ENCODE assay signal across 8 cellular contexts in genomic region chr17:63774982-63775290, GRCh38. TPM values are rescaled to one million over a fixed set of nuclear protein-coding genes. Genes with fewer than 3 reads are reported as not detected.
DNase-seq lines count a peak whose midpoint lies in the region; ATAC-seq and TF ChIP-seq lines count a peak whose summit lies in the region.

No MANE protein-coding gene starts in this region.

- H3K27me3 Mint-ChIP-seq in CD8-positive, alpha-beta T cell (ENCODE audit: low read depth): no peaks in the 10 kb centered on the region

- no peaks in the 10 kb centered on the region for H3K36me3 ChIP-seq in CD8-positive, alpha-beta T cell (ENCODE audit: insufficient read depth, low read length)
- H3K36me3 ChIP-seq in mucosa of stomach (ENCODE audit: control insufficient read depth, insufficient read depth, low read length): no peaks in the 10 kb centered on the region

- DNase-seq in CD8-positive, alpha-beta T cell: no peak
- DNase-seq in LNCaP clone FGC (ENCODE audit: low read depth): no peak
- DNase-seq in cardiac fibroblast (ENCODE audit: low read depth in 2 of 2): peak; percentile 20 to 30
- no peak for DNase-seq in NCI-H1417 (lab: John Stamatoyannopoulos, UW)
- no peak for DNase-seq in islet precursor cell
- DNase-seq in NCI-H2107 (lab: John Stamatoyannopoulos, UW): no peak

- no peaks in the 10 kb centered on the region for H3K27me3 ChIP-seq in CD8-positive, alpha-beta T cell (ENCODE audit: insufficient read depth, low read length)
- H3K27me3 ChIP-seq in mucosa of stomach (ENCODE audit: control insufficient read depth, insufficient read depth, low read length): no peaks in the 10 kb centered on the region

- ATAC-seq in CD8-positive, alpha-beta T cell: no peak
- ATAC-seq in GM21390 (IDR thresholded peaks at IDR 0.05; ENCODE audit: unreplicated experiment): no peak

- peaks cover 64% of the 10 kb centered on the region for H3K4me1 Mint-ChIP-seq in CD8-positive, alpha-beta T cell (ENCODE audit: low read depth)

- H3K36me3 Mint-ChIP-seq in CD8-positive, alpha-beta T cell: peaks cover 46% of the 10 kb centered on the region

- CTCF ChIA-PET in CD8-positive, alpha-beta T cell (lab: Charles Lee): interaction anchor here (0.9 to 3.7 kb wide), 9 partner anchors 9 to 78 kb away, joined by 3 to 20 read pairs (median 4); partner anchors contain the start of gene STRADA

- intact Hi-C loops in CD8-positive, alpha-beta T cell (cut with DNase I, micrococcal nuclease): loop anchor here (1.0 to 5.0 kb wide), 6 partner anchors 52 to 808 kb away; partner anchors contain the start of genes CEP95 (in 1 of the 2), DDX5 (in 1 of the 2), FTSJ3 (in 1 of the 2) and ICAM2 (in 1 of the 2)

- peak overlapping the region; percentile 84 for H3K4me3 ChIP-seq in CD8-positive, alpha-beta T cell (ENCODE audit: low read depth, low read length)
- H3K4me3 ChIP-seq in LNCaP clone FGC (ENCODE audit: low read depth, low read length): peak overlapping the region; percentile 100
- peak overlapping the region; percentile 60 to 94 for H3K4me3 ChIP-seq in cardiac fibroblast (replicated peaks in 1 of 2; ENCODE audit: low read depth in 2 of 2, low read length in 2 of 2)
- peak overlapping the region; percentile 23 for H3K4me3 ChIP-seq in mucosa of stomach (ENCODE audit: low read length)

- H3K9ac ChIP-seq in mucosa of stomach (ENCODE audit: low read length): peak overlapping the region; percentile 78

- peak overlapping the region; percentile 98 for H3K27ac Mint-ChIP-seq in CD8-positive, alpha-beta T cell

- no peaks in the 10 kb centered on the region for H3K9me3 ChIP-seq in CD8-positive, alpha-beta T cell (ENCODE audit: low read length)
- no peaks in the 10 kb centered on the region for H3K9me3 ChIP-seq in mucosa of stomach (ENCODE audit: control insufficient read depth, low read length)

- TF ChIP-seq CTCF in CD8-positive, alpha-beta T cell (IDR thresholded peaks at IDR 0.05): no peak
- no peak for TF ChIP-seq CTCF in LNCaP clone FGC (IDR thresholded peaks at IDR 0.05; ENCODE audit: control insufficient read depth, extremely low read depth, insufficient read depth)
- TF ChIP-seq CTCF in cardiac fibroblast (IDR thresholded peaks at IDR 0.05; ENCODE audit: low read depth, low read length): no peak

- H3K4me1 ChIP-seq in CD8-positive, alpha-beta T cell (ENCODE audit: insufficient read depth, low read length): peaks cover 36% of the 10 kb centered on the region
- peaks cover 12% of the 10 kb centered on the region for H3K4me1 ChIP-seq in mucosa of stomach (ENCODE audit: control insufficient read depth, insufficient read depth, low read length)

- POLR2A ChIA-PET in CD8-positive, alpha-beta T cell (lab: Charles Lee): interaction anchor here (0.7 to 6.2 kb wide), 9 partner anchors 9 to 388 kb away, joined by 3 to 149 read pairs (median 6); partner anchors contain the start of gene LIMD2

- H3K4me3 Mint-ChIP-seq in CD8-positive, alpha-beta T cell: peak overlapping the region; percentile 97

- H3K27ac ChIP-seq in CD8-positive, alpha-beta T cell (ENCODE audit: low read depth, low read length): peak overlapping the region; percentile 86

- H3K9me3 Mint-ChIP-seq in CD8-positive, alpha-beta T cell: no peaks in the 10 kb centered on the region

RNA-seq across cellular contexts. Expression of gene DDX42, which starts 1.0 kb away (rescaled TPM):
- 10 to 100 TPM; 71.5 to 74.1 TPM for total RNA-seq in CD8-positive, alpha-beta T cell

RNA-seq across cellular contexts. Expression of gene CCDC47, which starts 1.5 kb away (rescaled TPM):
- total RNA-seq in CD8-positive, alpha-beta T cell: 10 to 100 TPM; 33.1 to 34.6 TPM

RNA-seq across cellular contexts. Expression of gene STRADA, which starts 33.3 kb away (rescaled TPM):
- 10 to 100 TPM; 54.7 to 63.6 TPM for total RNA-seq in CD8-positive, alpha-beta T cell

RNA-seq across cellular contexts. Expression of gene PSMC5, which starts 52.3 kb away (rescaled TPM):
- 10 to 100 TPM; 88.5 to 90.3 TPM for total RNA-seq in CD8-positive, alpha-beta T cell

RNA-seq across cellular contexts. Expression of gene FTSJ3, which starts 52.5 kb away (rescaled TPM):
- 10 to 100 TPM; 60.0 to 70.3 TPM for total RNA-seq in CD8-positive, alpha-beta T cell

Comparison
In these comparisons a context has a peak if more than half of its experiments do, and no peak if none do; other contexts are left out.
1. DNase-seq: peak in cardiac fibroblast (2 of 2); none in CD8-positive, alpha-beta T cell (0 of 7), LNCaP clone FGC (single experiment), NCI-H1417 (0 of 3), islet precursor cell (single experiment) and NCI-H2107 (single experiment).
2. H3K4me3 ChIP-seq: peak in every context shown above with its lines; median percentile 100 in LNCaP clone FGC; 84 in CD8-positive, alpha-beta T cell; 77 in cardiac fibroblast; 23 in mucosa of stomach.